ENCODE assay signal across 8 cellular contexts in genomic region chr4:139015948-139016451, GRCh38. TPM values are rescaled to one million over a fixed set of nuclear protein-coding genes. Genes with fewer than 3 reads are reported as not detected.
DNase-seq lines count a peak whose midpoint lies in the region; ATAC-seq and TF ChIP-seq lines count a peak whose summit lies in the region.

No MANE protein-coding gene starts in this region.

- H3K9me3 ChIP-seq in OCI-LY3 (ENCODE audit: insufficient read depth, low read length), result no peaks in the 10 kb centered on the region
- no peaks in the 10 kb centered on the region for H3K9me3 ChIP-seq in right atrium auricular region

- peaks cover 4% of the 10 kb centered on the region for H3K36me3 Mint-ChIP-seq in activated naive CD8-positive, alpha-beta T cell

- peak; percentile 45 for TF ChIP-seq CTCF in OCI-LY3 (IDR thresholded peaks at IDR 0.05; ENCODE audit: low read depth, low read length)
- no peak for TF ChIP-seq CTCF in right atrium auricular region (IDR thresholded peaks at IDR 0.05)

- H3K27me3 Mint-ChIP-seq in activated naive CD8-positive, alpha-beta T cell, result no peaks in the 10 kb centered on the region

- peaks cover 46% of the 10 kb centered on the region for H3K4me1 Mint-ChIP-seq in activated naive CD8-positive, alpha-beta T cell (ENCODE audit: low read depth)

- peak; percentile 22 for ATAC-seq in HG02884 (IDR thresholded peaks at IDR 0.05; ENCODE audit: unreplicated experiment)

- H3K4me3 ChIP-seq in OCI-LY3 (ENCODE audit: low read length) (peak overlapping the region; percentile 80), right atrium auricular region (peak overlapping the region; percentile 57 to 76)

- H3K9ac ChIP-seq in OCI-LY3 (ENCODE audit: low read length), result peak overlapping the region; percentile 83

- H3K27ac ChIP-seq in OCI-LY3 (ENCODE audit: low read length) (peak overlapping the region; percentile 66), right atrium auricular region (peak overlapping the region; percentile 90 to 94)

- peak overlapping the region; percentile 1; the same call in 1 of the 2 replicates for H2AFZ ChIP-seq in OCI-LY3 (ENCODE audit: low read depth, low read length)

- H3K79me2 ChIP-seq in OCI-LY3 (ENCODE audit: low read length), result peaks cover 54% of the 10 kb centered on the region

- no peaks in the 10 kb centered on the region for H3K9me3 Mint-ChIP-seq in activated naive CD8-positive, alpha-beta T cell (ENCODE audit: low read depth)

- H3K27ac Mint-ChIP-seq in activated naive CD8-positive, alpha-beta T cell, result peak overlapping the region; percentile 87

- peaks cover 30% of the 10 kb centered on the region for H4K20me1 ChIP-seq in OCI-LY3 (ENCODE audit: insufficient read depth, low read length)

- H3K27me3 ChIP-seq in OCI-LY3 (ENCODE audit: low read depth, low read length), result no peaks in the 10 kb centered on the region
- H3K27me3 ChIP-seq in right atrium auricular region, result no peaks in the 10 kb centered on the region

- DNase-seq in SKM-1 treated with dmso at 0.1 percent for 144 hours (lab: John Stamatoyannopoulos, UW; ENCODE audit: unreplicated experiment) (peak; percentile 39), SKM-1 (lab: John Stamatoyannopoulos, UW; ENCODE audit: unreplicated experiment) (no peak), right atrium auricular region (ENCODE audit: low spot score) (no peak), retina (peak; percentile 78), OCI-M2 (lab: John Stamatoyannopoulos, UW; ENCODE audit: unreplicated experiment) (no peak)

- peak overlapping the region; percentile 89 for H3K4me2 ChIP-seq in OCI-LY3 (ENCODE audit: low read length)

- H3K36me3 ChIP-seq in OCI-LY3 (replicated peaks; ENCODE audit: low read depth, low read length) (peaks cover 15% of the 10 kb centered on the region), right atrium auricular region (no peaks in the 10 kb centered on the region)

- H3K4me3 Mint-ChIP-seq in activated naive CD8-positive, alpha-beta T cell, result peak overlapping the region; percentile 94

- H3K4me1 ChIP-seq in OCI-LY3 (ENCODE audit: low read length) (peaks cover 25% of the 10 kb centered on the region), right atrium auricular region (peaks cover 0 to 32% of the 10 kb centered on the region in 2 donors)

RNA-seq across cellular contexts. Expression of gene NOCT, which starts 0.4 kb away (rescaled TPM):
- 1 to 10 TPM; 6.7 to 6.8 TPM for total RNA-seq in right atrium auricular region

Comparison
In these comparisons a context has a peak if more than half of its experiments do, and no peak if none do; other contexts are left out.
1. DNase-seq: peak in SKM-1 treated with dmso at 0.1 percent for 144 hours (single experiment) and retina (single experiment); none in SKM-1 (single experiment), right atrium auricular region (single experiment) and OCI-M2 (single experiment).